28 cellular contexts compared by ENCODE assay signal in the genomic region with DNA sequence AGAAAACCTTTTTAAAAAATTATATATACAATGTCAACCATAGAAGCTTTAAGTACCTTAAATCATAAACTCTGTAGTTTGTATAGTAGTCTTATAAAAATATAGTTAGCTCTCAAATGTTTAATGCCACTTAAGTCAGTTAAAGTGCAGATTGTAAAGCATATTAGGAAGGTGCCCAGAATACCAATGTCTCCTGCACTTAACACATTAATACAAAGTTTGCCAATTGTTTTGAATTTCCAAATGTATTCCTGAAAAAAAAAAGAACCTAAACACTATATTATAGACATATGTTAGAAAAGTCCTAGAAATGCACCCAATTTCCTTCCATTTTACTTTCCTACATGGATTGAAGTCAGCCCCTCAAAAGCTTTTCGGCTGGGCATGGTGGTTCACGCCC. TPM values are rescaled to one million over a fixed set of nuclear protein-coding genes. Genes with fewer than 3 reads are reported as not detected.
"Had no signal": no experiment of that assay in that cellular context is flagged by ENCODE, and none has a peak within 500 bp of the region (broad histone marks: within the 10 kb centered on the region; RNA-seq: fewer than 3 reads in every experiment).

No MANE protein-coding gene starts in this region.

- DNase-seq: cerebellar nuclear complex; cortex of kidney; dorsolateral prefrontal cortex; effector CD4-positive, alpha-beta T cell; foreskin fibroblast; gastrocnemius medialis; head of caudate nucleus; left ventricle myocardium superior; lower lobe of right lung; mucosa of descending colon; naive thymus-derived CD4-positive, alpha-beta T cell; right lobe of liver; small intestine; stimulated activated CD4-positive, alpha-beta T cell treated with anti-CD3 and anti-CD28 coated beads, Interleukin-12 subunit alpha, Interleukin-12 subunit beta, amount 100 ng/mL, for 4 hours; stimulated activated CD4-positive, alpha-beta T cell treated with anti-CD3 and anti-CD28 coated beads, Interleukin-1b, Interleukin-23, amount 100 ng/mL, for 48 hours; stimulated activated CD4-positive, alpha-beta T cell treated with anti-CD3 and anti-CD28 coated beads, Interleukin-4, amount 100 ng/mL, for 1 hour; stimulated activated naive CD8-positive, alpha-beta T cell treated with anti-CD3 and anti-CD28 coated beads, Interleukin-15, Interleukin-2, amounts not matched to agents 100 U/mL and 50 U/mL, for 24 hours; substantia nigra; testis; tibial artery had no signal

- H3K36me3 ChIP-seq: gastrocnemius medialis, neural progenitor cell, right lobe of liver had no signal

- H3K4me3 Mint-ChIP-seq: memory B cell; naive thymus-derived CD4-positive, alpha-beta T cell; nephron; neural progenitor cell; stimulated activated memory B cell treated with anti-CD40 and anti-IgM and Interleukin-4, amounts not matched to agents 10 μg/mL and 1 μg/mL and 100 μg/mL, for 72 hours; type B pancreatic cell had no signal

- ATAC-seq: gastrocnemius medialis; left ventricle myocardium superior; lower lobe of right lung; mucosa of descending colon; naive thymus-derived CD4-positive, alpha-beta T cell; right lobe of liver; stimulated activated memory B cell treated with anti-CD40 and anti-IgM and Interleukin-4, amounts not matched to agents 10 μg/mL and 1 μg/mL and 100 μg/mL, for 72 hours; stimulated activated naive CD8-positive, alpha-beta T cell treated with anti-CD3 and anti-CD28 coated beads, Interleukin-15, Interleukin-2, amounts not matched to agents 100 U/mL and 50 U/mL, for 24 hours had no signal

- FAIRE-seq: keratinocyte, small intestine had no signal

- H3K4me1 Mint-ChIP-seq: memory B cell; naive thymus-derived CD4-positive, alpha-beta T cell; stimulated activated memory B cell treated with anti-CD40 and anti-IgM and Interleukin-4, amounts not matched to agents 10 μg/mL and 1 μg/mL and 100 μg/mL, for 72 hours had no signal

- H3K4me1 ChIP-seq: gastrocnemius medialis, parathyroid adenoma, right lobe of liver had no signal

- H3K9me3 Mint-ChIP-seq: memory B cell; naive thymus-derived CD4-positive, alpha-beta T cell; nephron; stimulated activated memory B cell treated with anti-CD40 and anti-IgM and Interleukin-4, amounts not matched to agents 10 μg/mL and 1 μg/mL and 100 μg/mL, for 72 hours had no signal

- H3K27ac ChIP-seq: gastrocnemius medialis, lower lobe of right lung, neural progenitor cell, parathyroid adenoma, right lobe of liver, testis, tibial artery had no signal

- H3K27me3 Mint-ChIP-seq: progenitor cell of endocrine pancreas; stimulated activated memory B cell treated with anti-CD40 and anti-IgM and Interleukin-4, amounts not matched to agents 10 μg/mL and 1 μg/mL and 100 μg/mL, for 72 hours; type B pancreatic cell had no signal

- H3K36me3 Mint-ChIP-seq: memory B cell; naive thymus-derived CD4-positive, alpha-beta T cell; stimulated activated memory B cell treated with anti-CD40 and anti-IgM and Interleukin-4, amounts not matched to agents 10 μg/mL and 1 μg/mL and 100 μg/mL, for 72 hours had no signal

- H3K27me3 ChIP-seq: dorsolateral prefrontal cortex, gastrocnemius medialis, neural progenitor cell, right lobe of liver, testis, tibial artery had no signal

- H3K4me3 ChIP-seq: dorsolateral prefrontal cortex, gastrocnemius medialis, lower lobe of right lung, mucosa of descending colon, neural progenitor cell, right lobe of liver, testis, tibial artery had no signal

- H3K9me3 ChIP-seq: gastrocnemius medialis, lower lobe of right lung, mucosa of descending colon, right lobe of liver, testis, tibial artery had no signal

- H3K27ac Mint-ChIP-seq: memory B cell; naive thymus-derived CD4-positive, alpha-beta T cell; neural progenitor cell; progenitor cell of endocrine pancreas; stimulated activated memory B cell treated with anti-CD40 and anti-IgM and Interleukin-4, amounts not matched to agents 10 μg/mL and 1 μg/mL and 100 μg/mL, for 72 hours had no signal

RNA-seq across cellular contexts. Expression of gene F3, which starts 12.1 kb away (rescaled TPM):
- polyA plus RNA-seq: naive thymus-derived CD4-positive, alpha-beta T cell had no signal
